In the genomic region with DNA sequence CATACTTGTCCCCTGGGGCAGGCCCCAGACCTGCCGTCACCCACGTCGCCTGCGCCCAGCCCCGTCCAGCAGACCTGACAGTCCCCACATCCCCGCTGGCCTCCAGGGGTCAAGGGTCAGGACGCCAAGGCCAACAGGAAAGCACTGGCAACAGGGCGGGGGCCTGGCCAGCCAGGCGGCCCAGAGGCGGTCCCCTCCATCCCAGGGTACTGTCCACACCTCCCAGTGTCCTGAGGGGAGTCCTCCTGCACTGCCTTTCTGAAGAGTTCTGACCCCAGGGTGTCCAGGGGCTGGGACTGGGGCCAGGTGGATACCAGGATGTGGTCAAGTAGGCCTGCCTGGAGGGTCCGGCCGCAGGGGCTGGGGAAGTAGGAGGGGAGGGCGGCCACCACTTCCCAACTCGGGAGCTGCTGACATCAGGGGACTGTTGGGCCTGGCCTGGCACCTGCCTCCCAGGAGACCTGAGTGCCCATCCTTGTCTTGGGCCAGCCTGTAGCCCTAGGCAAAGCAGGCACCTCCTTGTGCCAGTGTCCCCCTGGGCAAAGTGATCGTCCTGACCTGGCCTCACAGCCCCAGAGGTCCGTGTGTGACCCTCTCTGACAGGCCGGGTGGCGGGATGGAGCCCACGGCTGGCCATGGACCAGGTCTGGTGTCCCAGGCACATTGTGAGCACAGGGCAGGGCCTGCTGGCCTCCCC, we compare ENCODE assay signal across 1 cellular context.
TF ChIP-seq lines count a peak whose summit lies in the region.

No MANE protein-coding gene starts in this region.

TF ChIP-seq in HepG2, 621 proteins besides CTCF, POLR2A, EP300 and RAD21 (continued from another document):
- TF ChIP-seq NR2F6 (IDR thresholded peaks at IDR 0.05) (peak; percentile 98), NR2F6 (CRISPR knock-in tag; IDR thresholded peaks at IDR 0.05) (peak; percentile 100), NCOA5 (CRISPR knock-in tag; IDR thresholded peaks at IDR 0.05) (no peak), CC2D1A (CRISPR knock-in tag; IDR thresholded peaks at IDR 0.05) (no peak), XRCC5 (optimal IDR thresholded peaks at IDR 0.05; ENCODE audit: low read length) (peak; percentile 11)
- TF ChIP-seq, protein P1, sequence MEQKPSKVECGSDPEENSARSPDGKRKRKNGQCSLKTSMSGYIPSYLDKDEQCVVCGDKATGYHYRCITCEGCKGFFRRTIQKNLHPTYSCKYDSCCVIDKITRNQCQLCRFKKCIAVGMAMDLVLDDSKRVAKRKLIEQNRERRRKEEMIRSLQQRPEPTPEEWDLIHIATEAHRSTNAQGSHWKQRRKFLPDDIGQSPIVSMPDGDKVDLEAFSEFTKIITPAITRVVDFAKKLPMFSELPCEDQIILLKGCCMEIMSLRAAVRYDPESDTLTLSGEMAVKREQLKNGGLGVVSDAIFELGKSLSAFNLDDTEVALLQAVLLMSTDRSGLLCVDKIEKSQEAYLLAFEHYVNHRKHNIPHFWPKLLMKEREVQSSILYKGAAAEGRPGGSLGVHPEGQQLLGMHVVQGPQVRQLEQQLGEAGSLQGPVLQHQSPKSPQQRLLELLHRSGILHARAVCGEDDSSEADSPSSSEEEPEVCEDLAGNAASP (CRISPR knock-in tag; IDR thresholded peaks at IDR 0.05; ENCODE audit: borderline replicate concordance): peak; percentile 56; the same call in 1 of the 2 replicates
- TF ChIP-seq, protein P2, sequence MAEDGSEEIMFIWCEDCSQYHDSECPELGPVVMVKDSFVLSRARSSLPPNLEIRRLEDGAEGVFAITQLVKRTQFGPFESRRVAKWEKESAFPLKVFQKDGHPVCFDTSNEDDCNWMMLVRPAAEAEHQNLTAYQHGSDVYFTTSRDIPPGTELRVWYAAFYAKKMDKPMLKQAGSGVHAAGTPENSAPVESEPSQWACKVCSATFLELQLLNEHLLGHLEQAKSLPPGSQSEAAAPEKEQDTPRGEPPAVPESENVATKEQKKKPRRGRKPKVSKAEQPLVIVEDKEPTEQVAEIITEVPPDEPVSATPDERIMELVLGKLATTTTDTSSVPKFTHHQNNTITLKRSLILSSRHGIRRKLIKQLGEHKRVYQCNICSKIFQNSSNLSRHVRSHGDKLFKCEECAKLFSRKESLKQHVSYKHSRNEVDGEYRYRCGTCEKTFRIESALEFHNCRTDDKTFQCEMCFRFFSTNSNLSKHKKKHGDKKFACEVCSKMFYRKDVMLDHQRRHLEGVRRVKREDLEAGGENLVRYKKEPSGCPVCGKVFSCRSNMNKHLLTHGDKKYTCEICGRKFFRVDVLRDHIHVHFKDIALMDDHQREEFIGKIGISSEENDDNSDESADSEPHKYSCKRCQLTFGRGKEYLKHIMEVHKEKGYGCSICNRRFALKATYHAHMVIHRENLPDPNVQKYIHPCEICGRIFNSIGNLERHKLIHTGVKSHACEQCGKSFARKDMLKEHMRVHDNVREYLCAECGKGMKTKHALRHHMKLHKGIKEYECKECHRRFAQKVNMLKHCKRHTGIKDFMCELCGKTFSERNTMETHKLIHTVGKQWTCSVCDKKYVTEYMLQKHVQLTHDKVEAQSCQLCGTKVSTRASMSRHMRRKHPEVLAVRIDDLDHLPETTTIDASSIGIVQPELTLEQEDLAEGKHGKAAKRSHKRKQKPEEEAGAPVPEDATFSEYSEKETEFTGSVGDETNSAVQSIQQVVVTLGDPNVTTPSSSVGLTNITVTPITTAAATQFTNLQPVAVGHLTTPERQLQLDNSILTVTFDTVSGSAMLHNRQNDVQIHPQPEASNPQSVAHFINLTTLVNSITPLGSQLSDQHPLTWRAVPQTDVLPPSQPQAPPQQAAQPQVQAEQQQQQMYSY (CRISPR knock-in tag; IDR thresholded peaks at IDR 0.05): no peak
TF ChIP-seq in HepG2: peak in this region for 197.
